Comparison of ENCODE assay signal across 8 cellular contexts in genomic region chr19:40465025-40465780, GRCh38. TPM values are rescaled to one million over a fixed set of nuclear protein-coding genes. Genes with fewer than 3 reads are reported as not detected.
DNase-seq lines count a peak whose midpoint lies in the region; ATAC-seq and TF ChIP-seq lines count a peak whose summit lies in the region.

Gene BLVRB (minus strand): TSS chr19:40465745. CDS start chr19:40465688, 57 bp downstream.

- peak within 1 kb of the TSS; percentile 98 for H2AFZ ChIP-seq in SK-N-SH (ENCODE audit: low read depth)

- H3K4me2 ChIP-seq in DOHH2 (ENCODE audit: low read length): peak within 1 kb of the TSS; percentile 97
- H3K4me2 ChIP-seq in SK-N-SH: peak within 1 kb of the TSS; percentile 91

- H3K27me3 ChIP-seq in DOHH2 (ENCODE audit: control insufficient read depth, low read length): peaks cover 13% of the 10 kb centered on the region
- no peaks in the 10 kb centered on the region for H3K27me3 ChIP-seq in SK-N-SH (ENCODE audit: insufficient read depth)
- H3K27me3 ChIP-seq in tibial artery: no peaks in the 10 kb centered on the region

- H3K4me3 ChIP-seq in DOHH2 (ENCODE audit: low read length) (peak within 1 kb of the TSS; percentile 81), SK-N-SH (ENCODE audit: low read depth in 2 of 2, low read length in 1 of 2) (peak within 1 kb of the TSS; percentile 61 to 79), tibial artery (peak within 1 kb of the TSS; percentile 67 to 82)

- H3F3A ChIP-seq in DOHH2 (ENCODE audit: control insufficient read depth, insufficient read depth) (no peaks in the 10 kb centered on the region), SK-N-SH (replicated peaks; ENCODE audit: insufficient read depth) (peaks cover 14% of the 10 kb centered on the region)

- POLR2A ChIA-PET in HEK293T (lab: Yijun Ruan, JAX) (interaction anchor here (0.7 to 3.2 kb wide), 12 partner anchors 20 to 275 kb away, joined by 3 to 15 read pairs (median 4); partner anchors contain the start of genes C19orf47, PLD3, SERTAD1 and SERTAD3), SK-N-SH (lab: Yijun Ruan, JAX) (interaction anchor here (0.5 to 1.6 kb wide), 6 partner anchors 9 to 105 kb away, joined by 3 to 7 read pairs (median 3); partner anchors contain the start of gene SERTAD1)

- H3K9me3 ChIP-seq in DOHH2 (ENCODE audit: control insufficient read depth, insufficient read depth, low read length) (no peaks in the 10 kb centered on the region), SK-N-SH (no peaks in the 10 kb centered on the region), tibial artery (no peaks in the 10 kb centered on the region)

- ATAC-seq in HG02610 (IDR thresholded peaks at IDR 0.05; ENCODE audit: unreplicated experiment): no peak

- no peak for TF ChIP-seq EP300 in SK-N-SH (IDR thresholded peaks at IDR 0.05; ENCODE audit: borderline replicate concordance in 1 of 2, low read depth in 1 of 2, low read length in 1 of 2)

- peaks cover 36% of the 10 kb centered on the region for H3K4me1 ChIP-seq in DOHH2 (ENCODE audit: control insufficient read depth, low read length)
- peaks cover 5 to 17% of the 10 kb centered on the region in 2 experiments; a peak in 3 of 4 replicates for H3K4me1 ChIP-seq in SK-N-SH (ENCODE audit: control insufficient read depth in 1 of 2, insufficient read depth in 2 of 2, low read depth in 1 of 2, low read length in 1 of 2)
- peaks cover 0 to 39% (median 30%) of the 10 kb centered on the region in 4 donors for H3K4me1 ChIP-seq in tibial artery

- peak within 1 kb of the TSS; percentile 74 for H3K9ac ChIP-seq in SK-N-SH

- no peaks in the 10 kb centered on the region for H4K20me1 ChIP-seq in DOHH2 (ENCODE audit: control insufficient read depth, insufficient read depth, low read depth, low read length)
- no peaks in the 10 kb centered on the region for H4K20me1 ChIP-seq in SK-N-SH (ENCODE audit: insufficient read depth)

- WGBS in SK-N-SH (ENCODE audit: low lambda C conversion rate): 8% methylated on average over 16 of the region's 32 CpGs

- H3K79me2 ChIP-seq in DOHH2 (ENCODE audit: control insufficient read depth, low read length) (no peaks in the 10 kb centered on the region), SK-N-SH (ENCODE audit: insufficient read depth) (no peaks in the 10 kb centered on the region; the same call in 1 of the 2 replicates)

- TF ChIP-seq CTCF in DOHH2 (IDR thresholded peaks at IDR 0.05; ENCODE audit: low read depth, low read length, poor library complexity, severe bottlenecking): no peak
- TF ChIP-seq CTCF in SK-N-SH (IDR thresholded peaks at IDR 0.05): no peak
- no peak for TF ChIP-seq CTCF in tibial artery (IDR thresholded peaks at IDR 0.05)

- intact Hi-C loops in tibial artery (cut with DNase I; ENCODE audit: low total_unique reads): loop anchor here (10.0 kb wide), 1 partner anchor 130 kb away; no protein-coding TSS in a partner anchor

- no peaks in the 10 kb centered on the region for H3K36me3 ChIP-seq in DOHH2 (ENCODE audit: control insufficient read depth, low read length)
- no peaks in the 10 kb centered on the region for H3K36me3 ChIP-seq in SK-N-SH (replicated peaks in 1 of 2; ENCODE audit: control insufficient read depth in 1 of 2, insufficient read depth in 2 of 2, low read length in 1 of 2)
- no peaks in the 10 kb centered on the region for H3K36me3 ChIP-seq in tibial artery

- CTCF ChIA-PET in HEK293T (lab: Yijun Ruan, JAX): interaction anchor here (0.5 to 1.9 kb wide), 10 partner anchors 7 to 170 kb away, joined by 3 to 8 read pairs (median 4); no protein-coding TSS in a partner anchor
- CTCF ChIA-PET in SK-N-SH (lab: Yijun Ruan, JAX): interaction anchor here (0.7 to 4.4 kb wide), 21 partner anchors 12 to 904 kb away, joined by 3 to 49 read pairs (median 6); partner anchors contain the start of gene LTBP4

- no peak for TF ChIP-seq RAD21 in SK-N-SH (IDR thresholded peaks at IDR 0.05; ENCODE audit: low read length)

- DNase-seq in HEK293T (ENCODE audit: extremely low spot score) (no peak), SK-N-SH (no peak), dermis blood vessel endothelial cell (no peak), medulla oblongata (ENCODE audit: extremely low spot score) (peak; percentile 22), tibial artery (peak in 1 of 2 donors; percentile 76), NCI-H1417 treated with DMSO at 0.1 percent for 48 hours (lab: John Stamatoyannopoulos, UW) (no peak)

- H3K27ac ChIP-seq in DOHH2 (ENCODE audit: low read depth, low read length) (no peak within 1 kb of the TSS), SK-N-SH (ENCODE audit: low read depth in 2 of 2, low read length in 1 of 2) (peak within 1 kb of the TSS; percentile 3 to 79; a peak in 3 of 4 replicates), tibial artery (peak within 1 kb of the TSS; percentile 90 to 92)

- H3K9me2 ChIP-seq in DOHH2 (replicated peaks; ENCODE audit: control insufficient read depth, low read length) (no peaks in the 10 kb centered on the region), SK-N-SH (no peaks in the 10 kb centered on the region)

TF ChIP-seq in HEK293T, 16 proteins besides CTCF, POLR2A, EP300 and RAD21:
- TF ChIP-seq ELF4 (IDR thresholded peaks at IDR 0.05) (no peak), SP1 (IDR thresholded peaks at IDR 0.05) (no peak), L3MBTL2 (conservative IDR thresholded peaks at IDR 0.05) (peak; percentile 54)

TF ChIP-seq in SK-N-SH, 30 proteins besides CTCF, POLR2A, EP300 and RAD21 (continues in another document):
- peak; percentile 89 for TF ChIP-seq CHD2 (IDR thresholded peaks at IDR 0.05; ENCODE audit: low read length, partially characterized antibody)
- no peak for TF ChIP-seq GABPA (IDR thresholded peaks at IDR 0.05; ENCODE audit: low read depth)
- TF ChIP-seq, protein P1, sequence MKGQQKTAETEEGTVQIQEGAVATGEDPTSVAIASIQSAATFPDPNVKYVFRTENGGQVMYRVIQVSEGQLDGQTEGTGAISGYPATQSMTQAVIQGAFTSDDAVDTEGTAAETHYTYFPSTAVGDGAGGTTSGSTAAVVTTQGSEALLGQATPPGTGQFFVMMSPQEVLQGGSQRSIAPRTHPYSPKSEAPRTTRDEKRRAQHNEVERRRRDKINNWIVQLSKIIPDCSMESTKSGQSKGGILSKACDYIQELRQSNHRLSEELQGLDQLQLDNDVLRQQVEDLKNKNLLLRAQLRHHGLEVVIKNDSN (IDR thresholded peaks at IDR 0.05; ENCODE audit: borderline replicate concordance, low read depth): no peak
- TF ChIP-seq TEAD4 (IDR thresholded peaks at IDR 0.05; ENCODE audit: borderline replicate concordance, insufficient read depth): no peak
- TF ChIP-seq REST (IDR thresholded peaks at IDR 0.05; ENCODE audit: low read depth, low read length): no peak
- TF ChIP-seq SIN3A (IDR thresholded peaks at IDR 0.05; ENCODE audit: borderline replicate concordance, low read depth, low read length): no peak
- TF ChIP-seq NFIC (IDR thresholded peaks at IDR 0.05; ENCODE audit: borderline replicate concordance): no peak
- no peak for TF ChIP-seq SMC3 (IDR thresholded peaks at IDR 0.05; ENCODE audit: low read depth, low read length)
- TF ChIP-seq MAX (IDR thresholded peaks at IDR 0.05; ENCODE audit: low read depth): peak; percentile 54
- TF ChIP-seq FOSL2 (IDR thresholded peaks at IDR 0.05; ENCODE audit: borderline replicate concordance, low read depth): no peak
- TF ChIP-seq FOXJ3 (CRISPR knock-in tag; IDR thresholded peaks at IDR 0.05): no peak
- 0 out of 2 replicates have a peak, but pooled peaks have one; percentile 7 for TF ChIP-seq RCOR1 (IDR thresholded peaks at IDR 0.05; ENCODE audit: low read length)
- TF ChIP-seq RFX5 (IDR thresholded peaks at IDR 0.05; ENCODE audit: low read length): no peak
- no peak for TF ChIP-seq MXI1 (IDR thresholded peaks at IDR 0.05; ENCODE audit: low read depth, low read length)
- no peak for TF ChIP-seq YY1 (IDR thresholded peaks at IDR 0.05; ENCODE audit: low read depth)
- no peak for TF ChIP-seq FOXM1 (IDR thresholded peaks at IDR 0.05; ENCODE audit: low read depth)
- TF ChIP-seq MEF2A (IDR thresholded peaks at IDR 0.05; ENCODE audit: borderline replicate concordance, low read depth): no peak
- TF ChIP-seq GATA2 (CRISPR knock-in tag; IDR thresholded peaks at IDR 0.05): no peak
- TF ChIP-seq TCF12 (IDR thresholded peaks at IDR 0.05): no peak

RNA-seq across cellular contexts. Expression of gene BLVRB, which starts in this region (rescaled TPM):
- 69.7 and 85.9 TPM in 2 replicates for polyA plus RNA-seq in SK-N-SH (2012; rRNA removed)
- polyA plus RNA-seq in SK-N-SH (2012; cell fraction: cytosol; rRNA removed): 31.1 and 52.7 TPM in 2 replicates
- polyA plus RNA-seq in SK-N-SH (2012; cell fraction: nucleus; rRNA removed): 44.1 and 51.8 TPM in 2 replicates
- 43.0 and 58.7 TPM in 2 replicates for total RNA-seq in dermis blood vessel endothelial cell
